Comparison of ENCODE assay signal across 8 cellular contexts in the genomic region with DNA sequence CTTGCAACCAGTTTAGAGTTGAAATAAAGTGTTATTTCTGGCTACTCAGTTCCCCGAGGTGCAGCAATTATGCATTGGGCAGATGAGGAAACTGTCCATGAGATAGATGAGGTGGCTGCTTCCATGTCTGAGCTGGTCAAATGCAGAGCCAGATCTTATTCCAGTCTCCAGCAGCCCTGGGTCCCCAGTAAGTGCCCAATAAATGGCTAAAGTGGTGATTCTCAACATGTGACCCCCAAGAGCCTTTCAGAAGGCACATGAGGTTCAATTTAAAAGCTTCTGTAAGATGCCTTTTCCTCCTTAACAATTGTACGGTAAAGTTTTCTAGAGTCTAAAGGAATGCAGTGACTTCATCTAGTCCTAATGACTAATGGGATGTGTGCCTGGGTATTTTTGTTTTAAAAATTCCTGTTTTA. TPM values are rescaled to one million over a fixed set of nuclear protein-coding genes. Genes with fewer than 3 reads are reported as not detected.
DNase-seq lines count a peak whose midpoint lies in the region; ATAC-seq and TF ChIP-seq lines count a peak whose summit lies in the region.

No MANE protein-coding gene starts in this region.

- intact Hi-C loops in mucosa of descending colon (cut with DNase I, micrococcal nuclease) (loop anchor here (5.0 kb wide), 2 partner anchors 79 to 84 kb away; no protein-coding TSS in a partner anchor), ovary (cut with DNase I) (loop anchor here (2.0 to 10.0 kb wide), 5 partner anchors 78 to 296 kb away; a partner anchor contains a TSS)

- H3K27ac ChIP-seq in DND-41 (ENCODE audit: low read length) (no peak overlapping the region), ovary (peak overlapping the region in 1 of 2 donors; percentile 50)

- H3K79me2 ChIP-seq in DND-41 (ENCODE audit: insufficient read depth, low read length): no peaks in the 10 kb centered on the region

- H3K4me3 ChIP-seq in DND-41 (ENCODE audit: low read depth in 1 of 2, low read length in 2 of 2) (no peak overlapping the region), mucosa of descending colon (no peak overlapping the region), ovary (no peak overlapping the region)

- 8 to 14% (median 13%) methylated on average over 2 of the region's 2 CpGs for WGBS in ovary, 3 donors

- peaks cover 32% of the 10 kb centered on the region for H3K36me3 ChIP-seq in DND-41 (ENCODE audit: insufficient read depth, low read length)
- H3K36me3 ChIP-seq in mucosa of descending colon (ENCODE audit: low read depth): no peaks in the 10 kb centered on the region
- H3K36me3 ChIP-seq in ovary: no peaks in the 10 kb centered on the region

- H4K20me1 ChIP-seq in DND-41 (ENCODE audit: insufficient read depth, low read length): 0 out of 2 replicates have a peak, but pooled peaks cover 3% of the 10 kb centered on the region

- H3K4me2 ChIP-seq in DND-41 (ENCODE audit: insufficient read depth, low read length): no peak overlapping the region

- no peak overlapping the region for H3K9ac ChIP-seq in DND-41 (ENCODE audit: low read depth, low read length)

- H3K4me1 ChIP-seq in DND-41 (ENCODE audit: insufficient read depth, low read length) (no peaks in the 10 kb centered on the region), mucosa of descending colon (ENCODE audit: low read depth) (no peaks in the 10 kb centered on the region), ovary (ENCODE audit: insufficient read depth) (peaks cover 14% of the 10 kb centered on the region)

- no peak for TF ChIP-seq POLR2A in ovary (IDR thresholded peaks at IDR 0.05)

- no peak for TF ChIP-seq CTCF in DND-41 (IDR thresholded peaks at IDR 0.05; ENCODE audit: borderline replicate concordance, extremely low read depth, low read length, poor library complexity, severe bottlenecking)
- TF ChIP-seq CTCF in mucosa of descending colon (IDR thresholded peaks at IDR 0.05): no peak
- no peak for TF ChIP-seq CTCF in ovary (IDR thresholded peaks at IDR 0.05)

- H3K27me3 ChIP-seq in DND-41 (ENCODE audit: insufficient read depth, low read length, poor library complexity) (no peaks in the 10 kb centered on the region), ovary (no peaks in the 10 kb centered on the region)

- no peaks in the 10 kb centered on the region for H3K9me3 ChIP-seq in DND-41 (ENCODE audit: insufficient read depth, low read length, severe bottlenecking)
- H3K9me3 ChIP-seq in mucosa of descending colon: no peaks in the 10 kb centered on the region
- no peaks in the 10 kb centered on the region for H3K9me3 ChIP-seq in ovary

- no peak for TF ChIP-seq EP300 in ovary (IDR thresholded peaks at IDR 0.05)

- DNase-seq in DND-41 (no peak), amniotic stem cell (lab: John Stamatoyannopoulos, UW) (peak; percentile 21), mucosa of descending colon (no peak), KG1 (lab: John Stamatoyannopoulos, UW) (no peak), ovary (no peak), LoVo (ENCODE audit: low spot score) (no peak)
- DNase-seq in activated effector memory CD4-positive, alpha-beta T cell treated with Interleukin-2 at 50 U/mL for 16 hours: no peak

- ATAC-seq in DND-41 (ENCODE audit: insufficient read depth, low read depth) (peak; percentile 33; the same call in 2 of the 3 replicates), HG02678 (IDR thresholded peaks at IDR 0.05; ENCODE audit: unreplicated experiment) (peak; percentile 12), mucosa of descending colon (peak; percentile 4)

- H2AFZ ChIP-seq in DND-41 (ENCODE audit: low read depth, low read length): no peak overlapping the region

RNA-seq across cellular contexts. Expression of a gene that starts 17.5 kb away (rescaled TPM):
- total RNA-seq in mucosa of descending colon: 10 to 100 TPM; 52.5 to 54.8 (median 53.6) TPM
- 10 to 100 TPM; 23.0 to 86.6 (median 48.3) TPM for total RNA-seq in ovary
- polyA plus RNA-seq in ovary: 10 to 100 TPM; 72.8 to 73.1 TPM

RNA-seq across cellular contexts. Expression of a gene that starts 30.8 kb away (rescaled TPM):
- total RNA-seq in mucosa of descending colon: 100 to 1,000 TPM; 121 to 132 (median 127) TPM
- 100 to 1,000 TPM in 5 of 7 donors, 10 to 100 TPM in 2; 70.2 to 224 (median 160) TPM for total RNA-seq in ovary
- polyA plus RNA-seq in ovary: 10 to 100 TPM; 31.0 to 79.2 TPM

RNA-seq across cellular contexts. Expression of a gene that starts 54.3 kb away (rescaled TPM):
- total RNA-seq in mucosa of descending colon (100 to 1,000 TPM in 2 of 3 donors, 10 to 100 TPM in 1; 78.0 to 410 (median 227) TPM), ovary (1,000 to 10,000 TPM in 1 of 7 donors, 100 to 1,000 TPM in 6; 220 to 1,059 (median 717) TPM)
- polyA plus RNA-seq in ovary: 1,000 to 10,000 TPM in 1 of 2 donors, 100 to 1,000 TPM in 1; 924 to 2,564 TPM
